In the genomic region with DNA sequence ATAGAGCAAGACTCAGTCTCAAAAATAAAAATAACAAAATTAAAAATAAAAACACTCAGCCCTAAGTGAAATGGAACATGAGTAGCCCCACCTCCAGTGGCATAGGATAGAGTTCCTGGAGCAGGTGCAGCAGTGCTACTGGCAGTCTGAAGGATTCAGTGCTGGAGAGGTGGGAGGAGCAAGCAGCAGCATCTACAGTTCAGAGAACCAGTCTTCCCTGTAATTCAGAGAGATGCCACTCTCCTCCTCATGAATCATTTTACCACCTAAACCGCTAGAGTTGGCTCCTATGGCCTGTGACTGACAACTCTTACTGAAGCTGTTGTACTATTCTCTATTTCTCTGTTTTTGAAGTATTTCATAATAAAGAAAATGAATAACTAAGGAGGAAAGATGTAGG, we compare ENCODE assay signal across 22 cellular contexts.
A peak's percentile ranks its signal among the peaks of the same experiment; 100 is the strongest.
DNase-seq lines count a peak whose midpoint lies in the region; ATAC-seq and TF ChIP-seq lines count a peak whose summit lies in the region.
"Had no signal": no experiment of that assay in that cellular context is flagged by ENCODE, and none has a peak within 500 bp of the region (broad histone marks: within the 10 kb centered on the region; RNA-seq: fewer than 3 reads in every experiment).

No MANE protein-coding gene starts in this region.

- H3K4me1 ChIP-seq in DND-41 (ENCODE audit: insufficient read depth, low read length): peaks cover 24% of the 10 kb centered on the region
- H3K4me1 ChIP-seq: right atrium auricular region had no signal

- no peak overlapping the region for H2AFZ ChIP-seq in DND-41 (ENCODE audit: low read depth, low read length)

- H3K79me2 ChIP-seq in DND-41 (ENCODE audit: insufficient read depth, low read length): no peaks in the 10 kb centered on the region

- peak; percentile 78 for ATAC-seq in DND-41 (ENCODE audit: insufficient read depth, low read depth)
- no peak for ATAC-seq in GM21717 (IDR thresholded peaks at IDR 0.05; ENCODE audit: unreplicated experiment)
- ATAC-seq: gastroesophageal sphincter; Right ventricle myocardium inferior; stimulated activated naive B cell treated with anti-CD40 and anti-IgM and Interleukin-4, amounts not matched to agents 10 μg/mL and 1 μg/mL and 100 μg/mL, for 72 hours; T-cell had no signal

- no peak for TF ChIP-seq CTCF in DND-41 (IDR thresholded peaks at IDR 0.05; ENCODE audit: borderline replicate concordance, extremely low read depth, low read length, poor library complexity, severe bottlenecking)

- H3K27me3 ChIP-seq in DND-41 (ENCODE audit: insufficient read depth, low read length, poor library complexity): no peaks in the 10 kb centered on the region
- H3K27me3 ChIP-seq: gastroesophageal sphincter, right atrium auricular region, tibial nerve had no signal

- H3K27ac ChIP-seq in DND-41 (ENCODE audit: low read length): no peak overlapping the region
- H3K27ac ChIP-seq: gastroesophageal sphincter, right atrium auricular region, tibial nerve had no signal

- DNase-seq in NCI-H2171 treated with DMSO at 0.1 percent for 48 hours (lab: John Stamatoyannopoulos, UW): peak; percentile 5
- DNase-seq in NCI-H2171 (lab: John Stamatoyannopoulos, UW): no peak
- peak; percentile 61 for DNase-seq in DND-41
- peak; percentile 45 for DNase-seq in NCI-H2196 (lab: John Stamatoyannopoulos, UW; ENCODE audit: unreplicated experiment)
- DNase-seq in left kidney (ENCODE audit: low read depth, low spot score): peak; percentile 44
- DNase-seq in RKO (ENCODE audit: low spot score): no peak
- DNase-seq in HuH-7 (ENCODE audit: low spot score): no peak
- DNase-seq: activated CD4-positive, alpha-beta T cell treated with anti-CD3 and anti-CD28 coated beads, Interleukin-2, amount 10 ng/mL, durations not matched to agents 7 days and 5 days; activated naive CD8-positive, alpha-beta T cell treated with anti-CD3 and anti-CD28 coated beads for 36 hours; activated T-cell treated with anti-CD3 and anti-CD28 coated beads, Interleukin-2, amount 50 U/mL, for 24 hours; dermis blood vessel endothelial cell; erythroblast; HFFc6; NCI-H2081 treated with DMSO at 0.1 percent for 48 hours; occipital lobe; stimulated activated naive B cell treated with anti-CD40 and anti-IgM and Interleukin-4, amounts not matched to agents 10 μg/mL and 1 μg/mL and 100 μg/mL, for 72 hours; T-cell had no signal

- no peaks in the 10 kb centered on the region for H4K20me1 ChIP-seq in DND-41 (ENCODE audit: insufficient read depth, low read length)

- no peak overlapping the region for H3K4me3 ChIP-seq in DND-41 (ENCODE audit: low read depth in 1 of 2, low read length in 2 of 2)
- H3K4me3 ChIP-seq: gastroesophageal sphincter, right atrium auricular region, tibial nerve had no signal

- H3K4me2 ChIP-seq in DND-41 (ENCODE audit: insufficient read depth, low read length): no peak overlapping the region

- H3K36me3 ChIP-seq in DND-41 (ENCODE audit: insufficient read depth, low read length): no peaks in the 10 kb centered on the region
- H3K36me3 ChIP-seq: gastroesophageal sphincter, right atrium auricular region, tibial nerve had no signal

- no peaks in the 10 kb centered on the region for H3K9me3 ChIP-seq in DND-41 (ENCODE audit: insufficient read depth, low read length, severe bottlenecking)
- H3K9me3 ChIP-seq: gastroesophageal sphincter, right atrium auricular region, tibial nerve had no signal

- no peak overlapping the region for H3K9ac ChIP-seq in DND-41 (ENCODE audit: low read depth, low read length)

Comparison
In these comparisons a context has a peak if more than half of its experiments do, and no peak if none do; other contexts are left out.
1. DNase-seq: peak in NCI-H2171 treated with DMSO at 0.1 percent for 48 hours (single experiment), DND-41 (single experiment), NCI-H2196 (single experiment) and left kidney (single experiment); none in NCI-H2171 (single experiment), RKO (single experiment) and HuH-7 (single experiment).